Comparison of ENCODE assay signal across 8 cellular contexts in genomic region chr1:212072047-212072446, GRCh38.
"Had no signal": no experiment of that assay in that cellular context is flagged by ENCODE, and none has a peak within 500 bp of the region (broad histone marks: within the 10 kb centered on the region; RNA-seq: fewer than 3 reads in every experiment).

No MANE protein-coding gene starts in this region.

- FAIRE-seq: H1, H54, HTR-8/SVneo, K562 had no signal

- H3K4me3 ChIP-seq: GM23338, K562 had no signal

- ATAC-seq: GM23338, K562 had no signal

- DNase-seq: H9, HCEC 1CT, IMR-90 had no signal
